ENCODE assay signal across 8 cellular contexts in genomic region chr5:79512692-79513518, GRCh38. TPM values are rescaled to one million over a fixed set of nuclear protein-coding genes. Genes with fewer than 3 reads are reported as not detected.
A peak's percentile ranks its signal among the peaks of the same experiment; 100 is the strongest.
DNase-seq lines count a peak whose midpoint lies in the region; ATAC-seq, FAIRE-seq and TF ChIP-seq lines count a peak whose summit lies in the region.

No MANE protein-coding gene starts in this region.

- H3K4me3 ChIP-seq in WI38 (ENCODE audit: low read depth, low read length) = peak overlapping the region; percentile 75
- H3K4me3 ChIP-seq in pancreas = peak overlapping the region; percentile 69 to 91 (median 80)

- H3K27ac Mint-ChIP-seq in HFFc6 = peak overlapping the region; percentile 81

- H3K9me3 Mint-ChIP-seq in HFFc6 = no peaks in the 10 kb centered on the region

- peak in 3 of 4 donors; percentile 0 to 7 (median 5) for ATAC-seq in pancreas

- DNase-seq in Caki2 (ENCODE audit: low read depth) = peak; percentile 38
- peak; percentile 13 for DNase-seq in HFFc6
- peak; percentile 37 for DNase-seq in fibroblast of peridontal ligament (ENCODE audit: extremely low read depth)
- DNase-seq in pancreas = peak in 1 of 6 donors; percentile 24
- DNase-seq in T-helper 9 cell = no peak
- no peak for DNase-seq in GM13976 (ENCODE audit: low spot score)
- no peak for DNase-seq in OCI-M2 (lab: John Stamatoyannopoulos, UW; ENCODE audit: unreplicated experiment)

- peaks cover 8% of the 10 kb centered on the region for H3K27me3 Mint-ChIP-seq in HFFc6 (ENCODE audit: insufficient read depth)

- no peaks in the 10 kb centered on the region for H3K36me3 ChIP-seq in pancreas

- intact Hi-C loops in pancreas (cut with DNase I) = no loop called here

- H3K4me1 ChIP-seq in pancreas = peaks cover 0 to 10% (median 0%) of the 10 kb centered on the region in 3 donors

- FAIRE-seq in pancreas (lab: Jason Lieb, UNC) = no peak

- H3K27me3 ChIP-seq in pancreas = no peaks in the 10 kb centered on the region

- no peaks in the 10 kb centered on the region for H3K9me3 ChIP-seq in pancreas

- peaks cover 45% of the 10 kb centered on the region for H3K4me1 Mint-ChIP-seq in HFFc6 (ENCODE audit: low read depth)

- TF ChIP-seq CTCF in HFFc6 (IDR thresholded peaks at IDR 0.05) = no peak
- TF ChIP-seq CTCF in WI38 (IDR thresholded peaks at IDR 0.05; ENCODE audit: low read depth, low read length) = no peak
- TF ChIP-seq CTCF in pancreas (IDR thresholded peaks at IDR 0.05) = no peak
- no peak for TF ChIP-seq CTCF in GM13976 (IDR thresholded peaks at IDR 0.05; ENCODE audit: borderline replicate concordance, control extremely low read depth, extremely low read depth, insufficient read depth, missing control alignments)

- no peaks in the 10 kb centered on the region for H3K36me3 Mint-ChIP-seq in HFFc6 (ENCODE audit: low read depth)

- in situ Hi-C loops in Caki2 (cut with HindIII; ENCODE audit: low pct_unique_long_range_greater_than_20kb, low sequenced_read_pairs) = no loop called here
- in situ Hi-C loops in GM13976 (cut with MboI; ENCODE audit: low sequenced_read_pairs, unreplicated experiment) = no loop called here

- H3K4me3 Mint-ChIP-seq in HFFc6 = peak overlapping the region; percentile 91

- WGBS in pancreas, 2 donors = 1% methylated on average over 35 of the region's 35 CpGs

- peak overlapping the region in 3 of 4 donors; percentile 90 to 98 (median 98) for H3K27ac ChIP-seq in pancreas

RNA-seq across cellular contexts. Expression of gene HOMER1, which starts 1.0 kb away (rescaled TPM):
- 8.5 and 14.1 TPM in 2 replicates for total RNA-seq in Caki2 (2014; rRNA removed; shearing (Covaris generic); ENCODE audit: low replicate concordance)
- 1 to 10 TPM; 2.0 to 5.1 (median 2.9) TPM for total RNA-seq in HFFc6 (2021; fragmentation: NEBNext Ultra II Directional; extraction: Animal tissue kit (Norgen Biotek cat#: 25700))
- total RNA-seq in pancreas = 1 to 10 TPM in 4 of 6 donors, under 1 TPM in 2; 0.56 to 3.6 (median 1.5) TPM
- 1 to 10 TPM in 1 of 2 donors, under 1 TPM in 1; 0.61 to 1.5 TPM for polyA plus RNA-seq in pancreas

Comparison
In these comparisons a context has a peak if more than half of its experiments do, and no peak if none do; other contexts are left out.
1. DNase-seq: peak in Caki2 (single experiment), HFFc6 (single experiment) and fibroblast of peridontal ligament (single experiment); none in T-helper 9 cell (single experiment), GM13976 (single experiment) and OCI-M2 (single experiment).